Comparison of ENCODE assay signal across 13 cellular contexts in genomic region chr15:49060710-49061483, GRCh38. TPM values are rescaled to one million over a fixed set of nuclear protein-coding genes. Genes with fewer than 3 reads are reported as not detected.
A peak's percentile ranks its signal among the peaks of the same experiment; 100 is the strongest.
DNase-seq lines count a peak whose midpoint lies in the region; ATAC-seq and TF ChIP-seq lines count a peak whose summit lies in the region.
"Had no signal": no experiment of that assay in that cellular context is flagged by ENCODE, and none has a peak within 500 bp of the region (broad histone marks: within the 10 kb centered on the region; RNA-seq: fewer than 3 reads in every experiment).

No MANE protein-coding gene starts in this region.

- no peak for TF ChIP-seq EP300 in tibial nerve (IDR thresholded peaks at IDR 0.05)

- no peaks in the 10 kb centered on the region for H3K36me3 Mint-ChIP-seq in CD4-positive, alpha-beta T cell (ENCODE audit: low read depth)
- H3K36me3 Mint-ChIP-seq in HFFc6 (ENCODE audit: low read depth), result no peaks in the 10 kb centered on the region
- H3K36me3 Mint-ChIP-seq in mesothelial cell of epicardium, result no peaks in the 10 kb centered on the region
- H3K36me3 Mint-ChIP-seq: naive B cell had no signal

- no peak overlapping the region for H3K4me3 ChIP-seq in tibial nerve

- peaks cover 14% of the 10 kb centered on the region for H3K4me1 Mint-ChIP-seq in CD4-positive, alpha-beta T cell (ENCODE audit: low read depth)
- H3K4me1 Mint-ChIP-seq in HFFc6 (ENCODE audit: low read depth) (peaks cover 32% of the 10 kb centered on the region), mesothelial cell of epicardium (peaks cover 15% of the 10 kb centered on the region)
- H3K4me1 Mint-ChIP-seq: naive B cell had no signal

- H3K27ac ChIP-seq in CD4-positive, alpha-beta T cell (ENCODE audit: low read depth, low read length), result no peak overlapping the region
- no peak overlapping the region for H3K27ac ChIP-seq in tibial nerve
- H3K27ac ChIP-seq: foreskin keratinocyte had no signal

- H3K4me3 Mint-ChIP-seq in CD4-positive, alpha-beta T cell, result peak overlapping the region; percentile 2
- H3K4me3 Mint-ChIP-seq in HFFc6, result peak overlapping the region; percentile 30
- no peak overlapping the region for H3K4me3 Mint-ChIP-seq in mesothelial cell of epicardium
- H3K4me3 Mint-ChIP-seq: naive B cell had no signal

- intact Hi-C loops in CD4-positive, alpha-beta T cell (cut with DNase I, micrococcal nuclease), result no loop called here

- CTCF ChIA-PET in CD4-positive, alpha-beta T cell (lab: Charles Lee), result interaction anchor here (0.6 to 1.3 kb wide), 3 partner anchors 20 to 199 kb away, joined by 3 to 4 read pairs (median 4); no protein-coding TSS in a partner anchor

- H3K9me3 ChIP-seq in CD4-positive, alpha-beta T cell (ENCODE audit: control insufficient read depth, low read length), result no peaks in the 10 kb centered on the region
- H3K9me3 ChIP-seq in tibial nerve, result no peaks in the 10 kb centered on the region

- no peaks in the 10 kb centered on the region for H3K27me3 ChIP-seq in CD4-positive, alpha-beta T cell (ENCODE audit: control insufficient read depth, insufficient read depth, low read length)
- no peaks in the 10 kb centered on the region for H3K27me3 ChIP-seq in tibial nerve

- no peak for DNase-seq in CD4-positive, alpha-beta T cell
- DNase-seq in HFFc6 (peak; percentile 62), astrocyte of the hippocampus (ENCODE audit: low read depth, low spot score) (peak; percentile 27), mesothelial cell of epicardium (ENCODE audit: low spot score in 2 of 2, unreplicated experiment in 2 of 2) (no peak), tibial nerve (ENCODE audit: low spot score in 2 of 2) (no peak), NCI-H1930 (lab: John Stamatoyannopoulos, UW) (no peak)
- DNase-seq: activated T-cell treated with anti-CD3 and anti-CD28 coated beads, Interleukin-2, amount 50 U/mL, for 48 hours; naive B cell; NCI-H2171; stimulated activated CD4-positive, alpha-beta T cell treated with anti-CD3 and anti-CD28 coated beads, Interleukin-15, amount 100 ng/mL, for 24 hours had no signal

- H3K27me3 Mint-ChIP-seq in CD4-positive, alpha-beta T cell, result no peaks in the 10 kb centered on the region
- H3K27me3 Mint-ChIP-seq in HFFc6 (ENCODE audit: insufficient read depth), result no peaks in the 10 kb centered on the region
- H3K27me3 Mint-ChIP-seq in mesothelial cell of epicardium (ENCODE audit: low read depth), result no peaks in the 10 kb centered on the region
- H3K27me3 Mint-ChIP-seq: naive B cell had no signal

- H3K36me3 ChIP-seq in tibial nerve, result no peaks in the 10 kb centered on the region

- no peak for TF ChIP-seq POLR2A in tibial nerve (IDR thresholded peaks at IDR 0.05)

- TF ChIP-seq CTCF in CD4-positive, alpha-beta T cell (IDR thresholded peaks at IDR 0.05), result no peak
- TF ChIP-seq CTCF in HFFc6 (IDR thresholded peaks at IDR 0.05) (peak; percentile 41), mesothelial cell of epicardium (IDR thresholded peaks at IDR 0.05; ENCODE audit: unreplicated experiment) (no peak), tibial nerve (IDR thresholded peaks at IDR 0.05) (no peak)

- ATAC-seq in CD4-positive, alpha-beta T cell (ENCODE audit: poor library complexity), result no peak
- ATAC-seq in GM18868 (IDR thresholded peaks at IDR 0.05; ENCODE audit: unreplicated experiment), result no peak
- ATAC-seq in GM18873 (IDR thresholded peaks at IDR 0.05; ENCODE audit: low FRiP score, unreplicated experiment), result no peak
- ATAC-seq: foreskin keratinocyte had no signal

- H3K9me3 Mint-ChIP-seq in CD4-positive, alpha-beta T cell, result no peaks in the 10 kb centered on the region
- H3K9me3 Mint-ChIP-seq in HFFc6 (no peaks in the 10 kb centered on the region), mesothelial cell of epicardium (no peaks in the 10 kb centered on the region)
- H3K9me3 Mint-ChIP-seq: naive B cell had no signal

- peak overlapping the region; percentile 67 for H3K27ac Mint-ChIP-seq in CD4-positive, alpha-beta T cell
- H3K27ac Mint-ChIP-seq in HFFc6 (peak overlapping the region; percentile 68), mesothelial cell of epicardium (peak overlapping the region; percentile 86)
- H3K27ac Mint-ChIP-seq: naive B cell had no signal

- POLR2A ChIA-PET in CD4-positive, alpha-beta T cell (lab: Charles Lee), result interaction anchor here (1.2 to 4.0 kb wide), 2 partner anchors 15 to 183 kb away, joined by 3 to 13 read pairs; partner anchors contain the start of genes EID1 and SECISBP2L

- H3K4me1 ChIP-seq in tibial nerve, result no peaks in the 10 kb centered on the region
- H3K4me1 ChIP-seq: foreskin keratinocyte had no signal

- WGBS in tibial nerve, 2 donors, result 80 to 82% methylated on average over 4 of the region's 4 CpGs

RNA-seq across cellular contexts. Expression of gene SECISBP2L, which starts 14.7 kb away (rescaled TPM):
- 10 to 100 TPM; 55.9 to 56.0 TPM for total RNA-seq in CD4-positive, alpha-beta T cell
- 10 to 100 TPM; 46.2 to 57.6 (median 54.7) TPM for total RNA-seq in HFFc6 (2021; fragmentation: NEBNext Ultra II Directional; extraction: Animal tissue kit (Norgen Biotek cat#: 25700))
- total RNA-seq in mesothelial cell of epicardium (53.4 to 64.2 TPM (median 58.9 TPM) in 3 replicates), tibial nerve (100 to 1,000 TPM; 178 to 324 (median 283) TPM)

Comparison
In these comparisons a context has a peak if more than half of its experiments do, and no peak if none do; other contexts are left out.
1. DNase-seq: peak in HFFc6 (single experiment) and astrocyte of the hippocampus (single experiment); none in CD4-positive, alpha-beta T cell (0 of 10), mesothelial cell of epicardium (0 of 2), tibial nerve (0 of 2) and NCI-H1930 (0 of 2).
2. Peak in every context shown above with its lines, with median percentiles within 50 percentile points of each other: H3K27ac Mint-ChIP-seq.